In the genomic region with DNA sequence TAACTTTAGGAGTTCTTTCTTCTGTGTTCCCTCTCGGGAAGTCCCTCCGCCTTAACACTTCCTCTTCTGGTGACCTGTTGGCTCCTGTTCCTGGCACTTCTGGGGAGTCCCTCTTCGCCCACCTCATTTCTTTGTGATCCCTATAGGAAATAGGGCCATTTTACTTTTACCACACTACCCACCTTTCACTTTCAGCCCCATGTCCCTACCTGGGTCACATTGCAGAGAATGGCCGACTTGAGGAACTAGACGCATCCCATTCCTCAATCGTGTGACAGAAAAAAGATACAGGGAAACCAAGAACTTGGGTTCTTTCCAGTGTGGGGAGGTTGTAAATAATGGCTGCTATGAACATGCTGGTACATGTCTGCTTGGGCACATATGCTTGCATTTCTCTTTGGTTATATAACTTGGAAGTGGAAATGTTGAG, we compare ENCODE assay signal across 12 cellular contexts. TPM values are rescaled to one million over a fixed set of nuclear protein-coding genes. Genes with fewer than 3 reads are reported as not detected.
A peak's percentile ranks its signal among the peaks of the same experiment; 100 is the strongest.
DNase-seq lines count a peak whose midpoint lies in the region; ATAC-seq, FAIRE-seq and TF ChIP-seq lines count a peak whose summit lies in the region.
"Had no signal": no experiment of that assay in that cellular context is flagged by ENCODE, and none has a peak within 500 bp of the region (broad histone marks: within the 10 kb centered on the region; RNA-seq: fewer than 3 reads in every experiment).

No MANE protein-coding gene starts in this region.

- H3K9me3 ChIP-seq in CD8-positive, alpha-beta memory T cell (ENCODE audit: low read length) = no peaks in the 10 kb centered on the region
- H3K9me3 ChIP-seq in OCI-LY3 (ENCODE audit: insufficient read depth, low read length) = peaks cover 12% of the 10 kb centered on the region; the same call in 1 of the 2 replicates

- H3K4me2 ChIP-seq in OCI-LY3 (ENCODE audit: low read length) = peak overlapping the region; percentile 100

- H4K20me1 ChIP-seq in OCI-LY3 (ENCODE audit: insufficient read depth, low read length) = peaks cover 49% of the 10 kb centered on the region

- H3K4me3 Mint-ChIP-seq in CD8-positive, alpha-beta memory T cell = peak overlapping the region; percentile 71 to 100 (median 99)

- H3K36me3 ChIP-seq in CD8-positive, alpha-beta memory T cell (ENCODE audit: insufficient read depth, low read length) = peaks cover 4% of the 10 kb centered on the region
- H3K36me3 ChIP-seq in OCI-LY3 (replicated peaks; ENCODE audit: low read depth, low read length) = peaks cover 78% of the 10 kb centered on the region

- no peaks in the 10 kb centered on the region for H3K27me3 ChIP-seq in CD8-positive, alpha-beta memory T cell (ENCODE audit: insufficient read depth, low read length, poor library complexity, severe bottlenecking)
- H3K27me3 ChIP-seq in OCI-LY3 (ENCODE audit: low read depth, low read length) = no peaks in the 10 kb centered on the region
- H3K27me3 ChIP-seq in foreskin keratinocyte = peaks cover 1% of the 10 kb centered on the region

- H3K4me1 ChIP-seq in CD8-positive, alpha-beta memory T cell (ENCODE audit: insufficient read depth, low read length) = peaks cover 73% of the 10 kb centered on the region
- H3K4me1 ChIP-seq in OCI-LY3 (ENCODE audit: low read length) = peaks cover 85% of the 10 kb centered on the region
- H3K4me1 ChIP-seq in foreskin keratinocyte = peaks cover 8% of the 10 kb centered on the region

- H3K36me3 Mint-ChIP-seq in CD8-positive, alpha-beta memory T cell = peaks cover 18 to 57% (median 21%) of the 10 kb centered on the region in 3 donors

- peak overlapping the region; percentile 100 for H3K9ac ChIP-seq in OCI-LY3 (ENCODE audit: low read length)

- peaks cover 0 to 5% of the 10 kb centered on the region in 2 donors for H3K27me3 Mint-ChIP-seq in CD8-positive, alpha-beta memory T cell

- DNase-seq in CD8-positive, alpha-beta memory T cell = peak in 1 of 5 donors; percentile 15
- DNase-seq in foreskin keratinocyte = peak; percentile 39 to 61
- no peak for DNase-seq in HK-2 (ENCODE audit: unreplicated experiment)
- DNase-seq in HTR-8/SVneo (ENCODE audit: insufficient read length, low spot score) = no peak
- DNase-seq in RCC 7860 (ENCODE audit: low spot score) = no peak
- DNase-seq: mesendoderm, NCI-H526, T1000 had no signal

- peaks cover 0 to 11% (median 0%) of the 10 kb centered on the region in 5 donors for H3K9me3 Mint-ChIP-seq in CD8-positive, alpha-beta memory T cell

- TF ChIP-seq CTCF in OCI-LY3 (IDR thresholded peaks at IDR 0.05; ENCODE audit: low read depth, low read length) (no peak), foreskin keratinocyte (conservative IDR thresholded peaks at IDR 0.05) (no peak)

- CTCF ChIA-PET in CD8-positive, alpha-beta memory T cell (lab: Charles Lee) = interaction anchor here (1.6 to 1.7 kb wide), 2 partner anchors 40 to 41 kb away, joined by 4 to 6 read pairs; no protein-coding TSS in a partner anchor

- peaks cover 100% of the 10 kb centered on the region for H3K79me2 ChIP-seq in OCI-LY3 (ENCODE audit: low read length)

- no peak for FAIRE-seq in HTR-8/SVneo (lab: Jason Lieb, UNC)
- no peak for FAIRE-seq in RCC 7860 (lab: Jason Lieb, UNC)

- H2AFZ ChIP-seq in OCI-LY3 (ENCODE audit: low read depth, low read length) = no peak overlapping the region

- H3K27ac ChIP-seq in CD8-positive, alpha-beta memory T cell (ENCODE audit: low read depth, low read length) = no peak overlapping the region
- H3K27ac ChIP-seq in OCI-LY3 (ENCODE audit: low read length) (peak overlapping the region; percentile 98), foreskin keratinocyte (no peak overlapping the region)

- peak; percentile 32 for ATAC-seq in GM18868 (IDR thresholded peaks at IDR 0.05; ENCODE audit: unreplicated experiment)
- ATAC-seq in foreskin keratinocyte = no peak
- ATAC-seq in HG03280 (IDR thresholded peaks at IDR 0.05; ENCODE audit: unreplicated experiment) = no peak

- peak overlapping the region; percentile 6 for H3K4me3 ChIP-seq in CD8-positive, alpha-beta memory T cell (ENCODE audit: low read length)
- peak overlapping the region; percentile 69 for H3K4me3 ChIP-seq in OCI-LY3 (ENCODE audit: low read length)
- H3K4me3 ChIP-seq: skin epidermis had no signal

- peaks cover 84 to 95% (median 93%) of the 10 kb centered on the region in 3 donors for H3K4me1 Mint-ChIP-seq in CD8-positive, alpha-beta memory T cell

- peak overlapping the region; percentile 91 to 100 (median 96) for H3K27ac Mint-ChIP-seq in CD8-positive, alpha-beta memory T cell

- POLR2A ChIA-PET in CD8-positive, alpha-beta memory T cell (lab: Charles Lee) = interaction anchor here (4.8 kb wide), 1 partner anchor 40 kb away, joined by 33 read pairs; no protein-coding TSS in a partner anchor

RNA-seq across cellular contexts. Expression of gene IL21R, which starts 6.6 kb away (rescaled TPM):
- total RNA-seq in CD8-positive, alpha-beta memory T cell = 10 to 100 TPM; 80.5 to 84.5 TPM
- 53.7 TPM for polyA plus RNA-seq in CD8-positive, alpha-beta memory T cell
- total RNA-seq in foreskin keratinocyte = 0.14 and 0.18 TPM in 2 replicates
- polyA plus RNA-seq in foreskin keratinocyte = 0.08 and 0.12 TPM in 2 replicates

Comparison
In these comparisons a context has a peak if more than half of its experiments do, and no peak if none do; other contexts are left out.
1. DNase-seq: peak in foreskin keratinocyte (2 of 2); none in HK-2 (single experiment), HTR-8/SVneo (single experiment) and RCC 7860 (single experiment).
2. RNA of gene IL21R, which starts 6.6 kb away (total RNA-seq): 80.5 to 84.5 TPM in CD8-positive, alpha-beta memory T cell; 0.14 to 0.18 TPM in foreskin keratinocyte; every median in the first group is over 10 times any median in the second.